ENCODE assay signal across 9 cellular contexts in the genomic region with DNA sequence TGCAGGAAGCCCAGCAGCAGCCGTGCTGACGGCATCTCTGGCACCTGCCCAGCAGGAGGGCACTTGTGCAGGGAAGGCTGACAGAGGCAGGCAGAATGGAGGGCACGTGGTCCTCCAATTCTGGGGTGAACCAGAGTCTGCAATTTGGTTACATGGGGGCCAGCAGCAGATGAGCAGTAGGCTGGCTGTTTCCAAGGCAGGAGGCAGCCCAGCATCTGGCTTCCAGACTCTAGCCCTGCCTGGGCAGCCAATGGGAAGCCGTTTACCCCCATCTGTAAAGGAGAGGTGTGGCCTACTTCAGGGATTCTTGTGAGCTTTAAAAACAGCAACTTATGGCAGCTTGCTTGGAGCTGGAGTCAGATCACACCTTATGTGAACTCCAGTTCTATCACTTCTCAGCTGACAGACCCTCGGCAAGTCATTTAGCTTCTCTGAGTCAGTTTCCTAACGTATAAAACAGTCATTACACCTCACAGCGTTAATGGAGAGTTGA. TPM values are rescaled to one million over a fixed set of nuclear protein-coding genes. Genes with fewer than 3 reads are reported as not detected.
A peak's percentile ranks its signal among the peaks of the same experiment; 100 is the strongest.
DNase-seq lines count a peak whose midpoint lies in the region; ATAC-seq, FAIRE-seq and TF ChIP-seq lines count a peak whose summit lies in the region.
"Had no signal": no experiment of that assay in that cellular context is flagged by ENCODE, and none has a peak within 500 bp of the region (broad histone marks: within the 10 kb centered on the region; RNA-seq: fewer than 3 reads in every experiment).

No MANE protein-coding gene starts in this region.

- TF ChIP-seq CTCF in AG10803 (conservative IDR thresholded peaks at IDR 0.05; ENCODE audit: low read length) (no peak), astrocyte (IDR thresholded peaks at IDR 0.05; ENCODE audit: insufficient read depth, low read depth, low read length) (no peak), progenitor cell of endocrine pancreas (IDR thresholded peaks at IDR 0.05; ENCODE audit: unreplicated experiment) (no peak)

- H3K36me3 Mint-ChIP-seq in astrocyte (ENCODE audit: low read depth, unreplicated experiment): peaks cover 26% of the 10 kb centered on the region
- peaks cover 25% of the 10 kb centered on the region for H3K36me3 Mint-ChIP-seq in progenitor cell of endocrine pancreas (ENCODE audit: insufficient read depth)

- ATAC-seq in GM21717 (IDR thresholded peaks at IDR 0.05; ENCODE audit: unreplicated experiment) (no peak), GM18511 (IDR thresholded peaks at IDR 0.05; ENCODE audit: unreplicated experiment) (no peak)

- H3K9me3 Mint-ChIP-seq in astrocyte (ENCODE audit: unreplicated experiment) (no peaks in the 10 kb centered on the region), progenitor cell of endocrine pancreas (ENCODE audit: low read depth) (no peaks in the 10 kb centered on the region)

- H3K27ac Mint-ChIP-seq in astrocyte (ENCODE audit: unreplicated experiment) (no peak overlapping the region), progenitor cell of endocrine pancreas (no peak overlapping the region)

- DNase-seq in AG10803 (ENCODE audit: low read depth): peak; percentile 78
- DNase-seq in HPDE6-E6E7 (ENCODE audit: extremely low spot score): peak; percentile 38
- peak; percentile 79 for DNase-seq in astrocyte (ENCODE audit: low read depth)
- DNase-seq in inferior parietal cortex (ENCODE audit: extremely low spot score): peak; percentile 54
- no peak for DNase-seq in progenitor cell of endocrine pancreas (ENCODE audit: low spot score, unreplicated experiment)
- DNase-seq in kidney glomerular epithelial cell (lab: John Stamatoyannopoulos, UW): no peak
- DNase-seq: effector CD8-positive, alpha-beta T cell had no signal

- H4K20me1 ChIP-seq in astrocyte (ENCODE audit: insufficient read depth, low read length): peaks cover 35% of the 10 kb centered on the region

- H3K79me2 ChIP-seq in astrocyte (ENCODE audit: insufficient read depth, low read length): no peaks in the 10 kb centered on the region

- H3K27me3 ChIP-seq in astrocyte (ENCODE audit: insufficient read depth, low read length): no peaks in the 10 kb centered on the region

- FAIRE-seq in astrocyte (lab: Jason Lieb, UNC): peak; percentile 65

- H2AFZ ChIP-seq in astrocyte (ENCODE audit: low read depth, low read length): no peak overlapping the region

- peaks cover 21% of the 10 kb centered on the region for H3K4me1 ChIP-seq in astrocyte (ENCODE audit: insufficient read depth, low read length)

- H3K9me3 ChIP-seq in astrocyte (ENCODE audit: insufficient read depth, low read depth, low read length): no peaks in the 10 kb centered on the region

- H3K27me3 Mint-ChIP-seq in astrocyte (ENCODE audit: low read depth, unreplicated experiment) (no peaks in the 10 kb centered on the region), progenitor cell of endocrine pancreas (no peaks in the 10 kb centered on the region)

- peak overlapping the region; percentile 42 for H3K4me2 ChIP-seq in astrocyte (ENCODE audit: low read length)

- H3K4me3 Mint-ChIP-seq in astrocyte (ENCODE audit: unreplicated experiment) (no peak overlapping the region), progenitor cell of endocrine pancreas (ENCODE audit: low read depth) (no peak overlapping the region)

- H3K4me1 Mint-ChIP-seq in astrocyte (ENCODE audit: low read depth, unreplicated experiment) (peaks cover 8% of the 10 kb centered on the region), progenitor cell of endocrine pancreas (ENCODE audit: low read depth) (peaks cover 6% of the 10 kb centered on the region)

- peak overlapping the region; percentile 66 for H3K27ac ChIP-seq in astrocyte (ENCODE audit: low read depth, low read length)

- H3K9ac ChIP-seq in astrocyte (ENCODE audit: low read length): peak overlapping the region; percentile 48

- peaks cover 34% of the 10 kb centered on the region for H3K36me3 ChIP-seq in astrocyte (ENCODE audit: insufficient read depth, low read length)

- no peak overlapping the region for H3K4me3 ChIP-seq in AG10803 (ENCODE audit: low read length)
- H3K4me3 ChIP-seq in astrocyte (ENCODE audit: insufficient read depth, low read depth, low read length): no peak overlapping the region

RNA-seq across cellular contexts. Expression of a gene that starts 27.9 kb away (rescaled TPM):
- total RNA-seq in astrocyte (0.19 and 1.5 TPM in 2 replicates), progenitor cell of endocrine pancreas (0.31 and 1.2 TPM in 2 replicates)

RNA-seq across cellular contexts. Expression of a gene that starts 36.9 kb away (rescaled TPM):
- total RNA-seq in astrocyte: 24.3 and 26.0 TPM in 2 replicates
- 10.6 and 11.5 TPM in 2 replicates for total RNA-seq in progenitor cell of endocrine pancreas

RNA-seq across cellular contexts. Expression of a gene that starts 45.0 kb away (rescaled TPM):
- total RNA-seq in astrocyte (65.9 and 69.5 TPM in 2 replicates), progenitor cell of endocrine pancreas (59.6 and 60.3 TPM in 2 replicates)

Comparison
In these comparisons a context has a peak if more than half of its experiments do, and no peak if none do; other contexts are left out.
1. DNase-seq: peak in AG10803 (single experiment), HPDE6-E6E7 (single experiment), astrocyte (single experiment) and inferior parietal cortex (single experiment); none in progenitor cell of endocrine pancreas (single experiment) and kidney glomerular epithelial cell (single experiment).